Comparison of ENCODE assay signal across 8 cellular contexts in genomic region chr2:91659921-91660275, GRCh38.
DNase-seq lines count a peak whose midpoint lies in the region; ATAC-seq and TF ChIP-seq lines count a peak whose summit lies in the region.
"Not testable (repeated sequence)": the region's sequence is repeated elsewhere in the genome, so short reads cannot be mapped to it uniquely, and the experiment has no call there.

No MANE protein-coding gene starts in this region.

- 5 to 7% methylated on average over 9 to 17 of the region's 34 CpGs for WGBS in GM23248 (ENCODE audit: low coverage in 1 of 2, low lambda C conversion rate in 2 of 2, missing lambda C conversion rate in 2 of 2), 2 experiments

- ATAC-seq in GM18858 (IDR thresholded peaks at IDR 0.05; ENCODE audit: unreplicated experiment) (peak; percentile 99), HG03442 (IDR thresholded peaks at IDR 0.05; ENCODE audit: unreplicated experiment) (peak; percentile 100), T-helper 17 cell (peak; percentile 87)

- DNase-seq in GM23248 (peak; percentile 49), left ventricle myocardium inferior (peak; percentile 28)
- DNase-seq in T-helper 17 cell; chondrocyte (ENCODE audit: low spot score); neural progenitor cell (ENCODE audit: low spot score); type B pancreatic cell (ENCODE audit: extremely low spot score, unreplicated experiment): not testable (repeated sequence)

- intact Hi-C loops in left ventricle myocardium inferior (cut with micrococcal nuclease): not testable (repeated sequence)

- not testable (repeated sequence) for H3K36me3 Mint-ChIP-seq in T-helper 17 cell (ENCODE audit: low read depth); chondrocyte (ENCODE audit: low read depth); neural progenitor cell; type B pancreatic cell

- peak overlapping the region; percentile 66 for H3K4me3 ChIP-seq in GM23248
- peak overlapping the region; percentile 67 for H3K4me3 ChIP-seq in left ventricle myocardium inferior
- not testable (repeated sequence) for H3K4me3 ChIP-seq in neural progenitor cell

- in situ Hi-C loops in GM23248 (cut with MboI): not testable (repeated sequence)

- peak overlapping the region; percentile 35 for H3K4me2 ChIP-seq in GM23248 (ENCODE audit: unreplicated experiment)
- not testable (repeated sequence) for H3K4me2 ChIP-seq in neural progenitor cell

- H3K4me1 ChIP-seq in GM23248 (ENCODE audit: insufficient read depth); left ventricle myocardium inferior; neural progenitor cell: not testable (repeated sequence)

- peak overlapping the region; percentile 75 for H3K9ac ChIP-seq in GM23248
- H3K9ac ChIP-seq in neural progenitor cell: not testable (repeated sequence)

- not testable (repeated sequence) for H3K9me2 ChIP-seq in GM23248 (ENCODE audit: insufficient read depth)

- not testable (repeated sequence) for TF ChIP-seq CTCF in chondrocyte (IDR thresholded peaks at IDR 0.05); left ventricle myocardium inferior (IDR thresholded peaks at IDR 0.05; ENCODE audit: borderline replicate concordance); neural progenitor cell (IDR thresholded peaks at IDR 0.05); type B pancreatic cell (conservative IDR thresholded peaks at IDR 0.05)

- not testable (repeated sequence) for H3K9me3 ChIP-seq in GM23248 (ENCODE audit: low read depth); T-helper 17 cell (ENCODE audit: control insufficient read depth, low read length, poor library complexity, severe bottlenecking); left ventricle myocardium inferior (replicated peaks); neural progenitor cell (ENCODE audit: low read depth)

- not testable (repeated sequence) for H4K20me1 ChIP-seq in GM23248 (ENCODE audit: insufficient read depth); neural progenitor cell (ENCODE audit: low read depth)

- not testable (repeated sequence) for H3K27me3 ChIP-seq in GM23248 (replicated peaks; ENCODE audit: insufficient read depth); left ventricle myocardium inferior (ENCODE audit: low read depth); neural progenitor cell

- H3K27me3 Mint-ChIP-seq in T-helper 17 cell; chondrocyte (ENCODE audit: low read depth); neural progenitor cell (ENCODE audit: insufficient read depth, low read depth); type B pancreatic cell: not testable (repeated sequence)

- not testable (repeated sequence) for H3K9me3 Mint-ChIP-seq in chondrocyte (ENCODE audit: low read depth); neural progenitor cell; type B pancreatic cell

- not testable (repeated sequence) for H3K27ac ChIP-seq in GM23248; left ventricle myocardium inferior (replicated peaks); neural progenitor cell

- not testable (repeated sequence) for H3F3A ChIP-seq in GM23248 (ENCODE audit: insufficient read depth); neural progenitor cell (ENCODE audit: low read depth)

- H3K4me1 Mint-ChIP-seq in T-helper 17 cell; chondrocyte (ENCODE audit: low read depth); neural progenitor cell; type B pancreatic cell (ENCODE audit: unreplicated experiment): not testable (repeated sequence)

- not testable (repeated sequence) for H3K36me3 ChIP-seq in GM23248 (ENCODE audit: low read depth); left ventricle myocardium inferior; neural progenitor cell

- H2AFZ ChIP-seq in GM23248: peak overlapping the region; percentile 81
- H2AFZ ChIP-seq in neural progenitor cell (replicated peaks): not testable (repeated sequence)

- not testable (repeated sequence) for H3K79me2 ChIP-seq in GM23248 (ENCODE audit: insufficient read depth); neural progenitor cell (ENCODE audit: low read depth)

- H3K4me3 Mint-ChIP-seq in T-helper 17 cell: not testable (repeated sequence)
- H3K4me3 Mint-ChIP-seq in chondrocyte (ENCODE audit: unreplicated experiment) (peak overlapping the region; percentile 74), neural progenitor cell (peak overlapping the region; percentile 82), type B pancreatic cell (peak overlapping the region; percentile 84)

- H3K27ac Mint-ChIP-seq in T-helper 17 cell, neural progenitor cell, type B pancreatic cell: not testable (repeated sequence)
- H3K27ac Mint-ChIP-seq in chondrocyte (ENCODE audit: unreplicated experiment): peak overlapping the region; percentile 27
